In the genomic region with DNA sequence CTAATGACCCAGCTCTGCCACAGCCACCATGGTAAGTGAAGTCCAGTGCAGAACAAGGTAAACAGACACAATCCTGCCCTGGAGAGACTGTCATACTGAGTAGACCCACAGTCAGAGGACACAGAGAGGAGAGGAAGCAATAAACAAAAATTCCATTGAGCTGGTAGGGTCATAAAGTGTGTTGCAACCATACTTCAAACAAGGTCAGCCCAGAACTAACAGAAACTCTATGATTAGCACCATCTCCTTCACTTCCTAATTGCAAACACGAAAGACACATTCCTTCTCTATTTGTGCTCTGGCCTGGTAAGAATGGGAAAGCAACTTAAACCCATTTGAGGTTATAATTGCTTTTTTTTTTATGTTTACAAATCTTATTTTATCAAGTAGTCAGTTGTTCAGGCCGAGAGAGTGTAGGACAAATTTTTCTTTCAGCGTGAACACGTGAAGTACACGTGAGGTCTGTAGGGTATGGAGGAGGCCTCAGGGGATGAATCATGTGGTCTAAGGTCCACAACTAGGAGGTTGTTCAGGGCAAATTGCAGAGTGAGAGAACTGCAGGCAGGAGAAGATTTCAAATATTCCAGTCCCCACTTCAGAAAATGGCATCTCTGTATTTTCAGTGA, we compare ENCODE assay signal across 1 cellular context.
TF ChIP-seq lines count a peak whose summit lies in the region.

No MANE protein-coding gene starts in this region.

TF ChIP-seq in HepG2, 621 proteins besides CTCF, POLR2A, EP300 and RAD21 (continued from another document and continues in another):
- TF ChIP-seq, protein P1, sequence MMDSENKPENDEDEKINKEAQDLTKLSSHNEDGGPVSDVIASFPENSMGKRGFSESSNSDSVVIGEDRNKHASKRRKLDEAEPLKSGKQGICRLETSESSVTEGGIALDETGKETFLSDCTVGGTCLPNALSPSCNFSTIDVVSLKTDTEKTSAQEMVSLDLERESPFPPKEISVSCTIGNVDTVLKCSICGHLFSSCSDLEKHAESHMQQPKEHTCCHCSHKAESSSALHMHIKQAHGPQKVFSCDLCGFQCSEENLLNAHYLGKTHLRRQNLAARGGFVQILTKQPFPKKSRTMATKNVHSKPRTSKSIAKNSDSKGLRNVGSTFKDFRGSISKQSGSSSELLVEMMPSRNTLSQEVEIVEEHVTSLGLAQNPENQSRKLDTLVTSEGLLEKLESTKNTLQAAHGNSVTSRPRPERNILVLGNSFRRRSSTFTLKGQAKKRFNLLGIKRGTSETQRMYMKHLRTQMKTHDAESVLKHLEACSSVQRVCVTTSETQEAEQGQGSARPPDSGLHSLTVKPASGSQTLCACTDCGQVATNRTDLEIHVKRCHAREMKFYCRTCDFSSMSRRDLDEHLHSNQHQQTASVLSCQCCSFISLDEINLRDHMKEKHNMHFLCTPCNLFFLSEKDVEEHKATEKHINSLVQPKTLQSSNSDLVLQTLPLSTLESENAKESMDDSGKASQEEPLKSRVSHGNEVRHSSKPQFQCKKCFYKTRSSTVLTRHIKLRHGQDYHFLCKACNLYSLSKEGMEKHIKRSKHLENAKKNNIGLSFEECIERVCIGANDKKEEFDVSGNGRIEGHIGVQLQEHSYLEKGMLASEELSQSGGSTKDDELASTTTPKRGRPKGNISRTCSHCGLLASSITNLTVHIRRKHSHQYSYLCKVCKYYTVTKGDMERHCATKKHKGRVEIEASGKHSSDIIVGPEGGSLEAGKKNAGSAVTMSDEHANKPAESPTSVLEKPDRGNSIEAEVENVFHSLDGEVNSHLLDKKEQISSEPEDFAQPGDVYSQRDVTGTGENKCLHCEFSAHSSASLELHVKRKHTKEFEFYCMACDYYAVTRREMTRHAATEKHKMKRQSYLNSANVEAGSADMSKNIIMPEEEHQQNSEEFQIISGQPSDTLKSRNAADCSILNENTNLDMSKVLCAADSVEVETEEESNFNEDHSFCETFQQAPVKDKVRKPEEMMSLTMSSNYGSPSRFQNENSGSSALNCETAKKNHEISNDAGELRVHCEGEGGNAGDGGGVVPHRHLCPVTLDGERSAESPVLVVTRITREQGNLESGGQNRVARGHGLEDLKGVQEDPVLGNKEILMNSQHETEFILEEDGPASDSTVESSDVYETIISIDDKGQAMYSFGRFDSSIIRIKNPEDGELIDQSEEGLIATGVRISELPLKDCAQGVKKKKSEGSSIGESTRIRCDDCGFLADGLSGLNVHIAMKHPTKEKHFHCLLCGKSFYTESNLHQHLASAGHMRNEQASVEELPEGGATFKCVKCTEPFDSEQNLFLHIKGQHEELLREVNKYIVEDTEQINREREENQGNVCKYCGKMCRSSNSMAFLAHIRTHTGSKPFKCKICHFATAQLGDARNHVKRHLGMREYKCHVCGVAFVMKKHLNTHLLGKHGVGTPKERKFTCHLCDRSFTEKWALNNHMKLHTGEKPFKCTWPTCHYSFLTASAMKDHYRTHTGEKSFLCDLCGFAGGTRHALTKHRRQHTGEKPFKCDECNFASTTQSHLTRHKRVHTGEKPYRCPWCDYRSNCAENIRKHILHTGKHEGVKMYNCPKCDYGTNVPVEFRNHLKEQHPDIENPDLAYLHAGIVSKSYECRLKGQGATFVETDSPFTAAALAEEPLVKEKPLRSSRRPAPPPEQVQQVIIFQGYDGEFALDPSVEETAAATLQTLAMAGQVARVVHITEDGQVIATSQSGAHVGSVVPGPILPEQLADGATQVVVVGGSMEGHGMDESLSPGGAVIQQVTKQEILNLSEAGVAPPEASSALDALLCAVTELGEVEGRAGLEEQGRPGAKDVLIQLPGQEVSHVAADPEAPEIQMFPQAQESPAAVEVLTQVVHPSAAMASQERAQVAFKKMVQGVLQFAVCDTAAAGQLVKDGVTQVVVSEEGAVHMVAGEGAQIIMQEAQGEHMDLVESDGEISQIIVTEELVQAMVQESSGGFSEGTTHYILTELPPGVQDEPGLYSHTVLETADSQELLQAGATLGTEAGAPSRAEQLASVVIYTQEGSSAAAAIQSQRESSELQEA (CRISPR knock-in tag; IDR thresholded peaks at IDR 0.05; ENCODE audit: not compliant biosample characterization), result no peak
- TF ChIP-seq TAF15 (IDR thresholded peaks at IDR 0.05; ENCODE audit: low read depth, low read length, poor library complexity, severe bottlenecking) (no peak), GTF3A (CRISPR knock-in tag; conservative IDR thresholded peaks at IDR 0.05) (0 out of 2 replicates have a peak, but pooled peaks have one; percentile 48), EZH2 (conservative IDR thresholded peaks at IDR 0.05; ENCODE audit: low read depth, low read length) (no peak), NRL (CRISPR knock-in tag; IDR thresholded peaks at IDR 0.05; ENCODE audit: borderline replicate concordance) (no peak), ZNF44 (CRISPR knock-in tag; IDR thresholded peaks at IDR 0.05) (peak; percentile 90; the same call in 1 of the 2 replicates), ZNF83 (CRISPR knock-in tag; IDR thresholded peaks at IDR 0.05; ENCODE audit: borderline replicate concordance) (no peak), NFKBIZ (CRISPR knock-in tag; IDR thresholded peaks at IDR 0.05) (peak; percentile 96), SP5 (CRISPR knock-in tag; IDR thresholded peaks at IDR 0.05; ENCODE audit: borderline replicate concordance, low read depth) (peak; percentile 84), REPIN1 (CRISPR knock-in tag; IDR thresholded peaks at IDR 0.05; ENCODE audit: borderline replicate concordance, low read depth) (peak; percentile 83; the same call in 1 of the 2 replicates), KLF13 (CRISPR knock-in tag; IDR thresholded peaks at IDR 0.05) (no peak), ZNF232 (CRISPR knock-in tag; IDR thresholded peaks at IDR 0.05; ENCODE audit: borderline replicate concordance) (peak; percentile 83; the same call in 1 of the 2 replicates)
- TF ChIP-seq, protein P2, sequence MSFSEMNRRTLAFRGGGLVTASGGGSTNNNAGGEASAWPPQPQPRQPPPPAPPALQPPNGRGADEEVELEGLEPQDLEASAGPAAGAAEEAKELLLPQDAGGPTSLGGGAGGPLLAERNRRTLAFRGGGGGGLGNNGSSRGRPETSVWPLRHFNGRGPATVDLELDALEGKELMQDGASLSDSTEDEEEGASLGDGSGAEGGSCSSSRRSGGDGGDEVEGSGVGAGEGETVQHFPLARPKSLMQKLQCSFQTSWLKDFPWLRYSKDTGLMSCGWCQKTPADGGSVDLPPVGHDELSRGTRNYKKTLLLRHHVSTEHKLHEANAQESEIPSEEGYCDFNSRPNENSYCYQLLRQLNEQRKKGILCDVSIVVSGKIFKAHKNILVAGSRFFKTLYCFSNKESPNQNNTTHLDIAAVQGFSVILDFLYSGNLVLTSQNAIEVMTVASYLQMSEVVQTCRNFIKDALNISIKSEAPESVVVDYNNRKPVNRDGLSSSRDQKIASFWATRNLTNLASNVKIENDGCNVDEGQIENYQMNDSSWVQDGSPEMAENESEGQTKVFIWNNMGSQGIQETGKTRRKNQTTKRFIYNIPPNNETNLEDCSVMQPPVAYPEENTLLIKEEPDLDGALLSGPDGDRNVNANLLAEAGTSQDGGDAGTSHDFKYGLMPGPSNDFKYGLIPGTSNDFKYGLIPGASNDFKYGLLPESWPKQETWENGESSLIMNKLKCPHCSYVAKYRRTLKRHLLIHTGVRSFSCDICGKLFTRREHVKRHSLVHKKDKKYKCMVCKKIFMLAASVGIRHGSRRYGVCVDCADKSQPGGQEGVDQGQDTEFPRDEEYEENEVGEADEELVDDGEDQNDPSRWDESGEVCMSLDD (CRISPR knock-in tag; IDR thresholded peaks at IDR 0.05; ENCODE audit: borderline replicate concordance), result no peak
- TF ChIP-seq, protein P3, sequence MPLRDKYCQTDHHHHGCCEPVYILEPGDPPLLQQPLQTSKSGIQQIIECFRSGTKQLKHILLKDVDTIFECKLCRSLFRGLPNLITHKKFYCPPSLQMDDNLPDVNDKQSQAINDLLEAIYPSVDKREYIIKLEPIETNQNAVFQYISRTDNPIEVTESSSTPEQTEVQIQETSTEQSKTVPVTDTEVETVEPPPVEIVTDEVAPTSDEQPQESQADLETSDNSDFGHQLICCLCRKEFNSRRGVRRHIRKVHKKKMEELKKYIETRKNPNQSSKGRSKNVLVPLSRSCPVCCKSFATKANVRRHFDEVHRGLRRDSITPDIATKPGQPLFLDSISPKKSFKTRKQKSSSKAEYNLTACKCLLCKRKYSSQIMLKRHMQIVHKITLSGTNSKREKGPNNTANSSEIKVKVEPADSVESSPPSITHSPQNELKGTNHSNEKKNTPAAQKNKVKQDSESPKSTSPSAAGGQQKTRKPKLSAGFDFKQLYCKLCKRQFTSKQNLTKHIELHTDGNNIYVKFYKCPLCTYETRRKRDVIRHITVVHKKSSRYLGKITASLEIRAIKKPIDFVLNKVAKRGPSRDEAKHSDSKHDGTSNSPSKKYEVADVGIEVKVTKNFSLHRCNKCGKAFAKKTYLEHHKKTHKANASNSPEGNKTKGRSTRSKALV (CRISPR knock-in tag; IDR thresholded peaks at IDR 0.05), result peak; percentile 89
- TF ChIP-seq, protein P4, sequence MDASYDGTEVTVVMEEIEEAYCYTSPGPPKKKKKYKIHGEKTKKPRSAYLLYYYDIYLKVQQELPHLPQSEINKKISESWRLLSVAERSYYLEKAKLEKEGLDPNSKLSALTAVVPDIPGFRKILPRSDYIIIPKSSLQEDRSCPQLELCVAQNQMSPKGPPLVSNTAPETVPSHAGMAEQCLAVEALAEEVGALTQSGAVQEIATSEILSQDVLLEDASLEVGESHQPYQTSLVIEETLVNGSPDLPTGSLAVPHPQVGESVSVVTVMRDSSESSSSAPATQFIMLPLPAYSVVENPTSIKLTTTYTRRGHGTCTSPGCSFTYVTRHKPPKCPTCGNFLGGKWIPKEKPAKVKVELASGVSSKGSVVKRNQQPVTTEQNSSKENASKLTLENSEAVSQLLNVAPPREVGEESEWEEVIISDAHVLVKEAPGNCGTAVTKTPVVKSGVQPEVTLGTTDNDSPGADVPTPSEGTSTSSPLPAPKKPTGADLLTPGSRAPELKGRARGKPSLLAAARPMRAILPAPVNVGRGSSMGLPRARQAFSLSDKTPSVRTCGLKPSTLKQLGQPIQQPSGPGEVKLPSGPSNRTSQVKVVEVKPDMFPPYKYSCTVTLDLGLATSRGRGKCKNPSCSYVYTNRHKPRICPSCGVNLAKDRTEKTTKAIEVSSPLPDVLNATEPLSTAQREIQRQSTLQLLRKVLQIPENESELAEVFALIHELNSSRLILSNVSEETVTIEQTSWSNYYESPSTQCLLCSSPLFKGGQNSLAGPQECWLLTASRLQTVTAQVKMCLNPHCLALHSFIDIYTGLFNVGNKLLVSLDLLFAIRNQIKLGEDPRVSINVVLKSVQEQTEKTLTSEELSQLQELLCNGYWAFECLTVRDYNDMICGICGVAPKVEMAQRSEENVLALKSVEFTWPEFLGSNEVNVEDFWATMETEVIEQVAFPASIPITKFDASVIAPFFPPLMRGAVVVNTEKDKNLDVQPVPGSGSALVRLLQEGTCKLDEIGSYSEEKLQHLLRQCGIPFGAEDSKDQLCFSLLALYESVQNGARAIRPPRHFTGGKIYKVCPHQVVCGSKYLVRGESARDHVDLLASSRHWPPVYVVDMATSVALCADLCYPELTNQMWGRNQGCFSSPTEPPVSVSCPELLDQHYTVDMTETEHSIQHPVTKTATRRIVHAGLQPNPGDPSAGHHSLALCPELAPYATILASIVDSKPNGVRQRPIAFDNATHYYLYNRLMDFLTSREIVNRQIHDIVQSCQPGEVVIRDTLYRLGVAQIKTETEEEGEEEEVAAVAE (CRISPR knock-in tag; IDR thresholded peaks at IDR 0.05; ENCODE audit: borderline replicate concordance), result peak; percentile 88
- TF ChIP-seq, protein P5, sequence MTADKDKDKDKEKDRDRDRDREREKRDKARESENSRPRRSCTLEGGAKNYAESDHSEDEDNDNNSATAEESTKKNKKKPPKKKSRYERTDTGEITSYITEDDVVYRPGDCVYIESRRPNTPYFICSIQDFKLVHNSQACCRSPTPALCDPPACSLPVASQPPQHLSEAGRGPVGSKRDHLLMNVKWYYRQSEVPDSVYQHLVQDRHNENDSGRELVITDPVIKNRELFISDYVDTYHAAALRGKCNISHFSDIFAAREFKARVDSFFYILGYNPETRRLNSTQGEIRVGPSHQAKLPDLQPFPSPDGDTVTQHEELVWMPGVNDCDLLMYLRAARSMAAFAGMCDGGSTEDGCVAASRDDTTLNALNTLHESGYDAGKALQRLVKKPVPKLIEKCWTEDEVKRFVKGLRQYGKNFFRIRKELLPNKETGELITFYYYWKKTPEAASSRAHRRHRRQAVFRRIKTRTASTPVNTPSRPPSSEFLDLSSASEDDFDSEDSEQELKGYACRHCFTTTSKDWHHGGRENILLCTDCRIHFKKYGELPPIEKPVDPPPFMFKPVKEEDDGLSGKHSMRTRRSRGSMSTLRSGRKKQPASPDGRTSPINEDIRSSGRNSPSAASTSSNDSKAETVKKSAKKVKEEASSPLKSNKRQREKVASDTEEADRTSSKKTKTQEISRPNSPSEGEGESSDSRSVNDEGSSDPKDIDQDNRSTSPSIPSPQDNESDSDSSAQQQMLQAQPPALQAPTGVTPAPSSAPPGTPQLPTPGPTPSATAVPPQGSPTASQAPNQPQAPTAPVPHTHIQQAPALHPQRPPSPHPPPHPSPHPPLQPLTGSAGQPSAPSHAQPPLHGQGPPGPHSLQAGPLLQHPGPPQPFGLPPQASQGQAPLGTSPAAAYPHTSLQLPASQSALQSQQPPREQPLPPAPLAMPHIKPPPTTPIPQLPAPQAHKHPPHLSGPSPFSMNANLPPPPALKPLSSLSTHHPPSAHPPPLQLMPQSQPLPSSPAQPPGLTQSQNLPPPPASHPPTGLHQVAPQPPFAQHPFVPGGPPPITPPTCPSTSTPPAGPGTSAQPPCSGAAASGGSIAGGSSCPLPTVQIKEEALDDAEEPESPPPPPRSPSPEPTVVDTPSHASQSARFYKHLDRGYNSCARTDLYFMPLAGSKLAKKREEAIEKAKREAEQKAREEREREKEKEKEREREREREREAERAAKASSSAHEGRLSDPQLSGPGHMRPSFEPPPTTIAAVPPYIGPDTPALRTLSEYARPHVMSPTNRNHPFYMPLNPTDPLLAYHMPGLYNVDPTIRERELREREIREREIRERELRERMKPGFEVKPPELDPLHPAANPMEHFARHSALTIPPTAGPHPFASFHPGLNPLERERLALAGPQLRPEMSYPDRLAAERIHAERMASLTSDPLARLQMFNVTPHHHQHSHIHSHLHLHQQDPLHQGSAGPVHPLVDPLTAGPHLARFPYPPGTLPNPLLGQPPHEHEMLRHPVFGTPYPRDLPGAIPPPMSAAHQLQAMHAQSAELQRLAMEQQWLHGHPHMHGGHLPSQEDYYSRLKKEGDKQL (CRISPR knock-in tag; IDR thresholded peaks at IDR 0.05; ENCODE audit: low read depth), result peak; percentile 83
- TF ChIP-seq, protein P6, sequence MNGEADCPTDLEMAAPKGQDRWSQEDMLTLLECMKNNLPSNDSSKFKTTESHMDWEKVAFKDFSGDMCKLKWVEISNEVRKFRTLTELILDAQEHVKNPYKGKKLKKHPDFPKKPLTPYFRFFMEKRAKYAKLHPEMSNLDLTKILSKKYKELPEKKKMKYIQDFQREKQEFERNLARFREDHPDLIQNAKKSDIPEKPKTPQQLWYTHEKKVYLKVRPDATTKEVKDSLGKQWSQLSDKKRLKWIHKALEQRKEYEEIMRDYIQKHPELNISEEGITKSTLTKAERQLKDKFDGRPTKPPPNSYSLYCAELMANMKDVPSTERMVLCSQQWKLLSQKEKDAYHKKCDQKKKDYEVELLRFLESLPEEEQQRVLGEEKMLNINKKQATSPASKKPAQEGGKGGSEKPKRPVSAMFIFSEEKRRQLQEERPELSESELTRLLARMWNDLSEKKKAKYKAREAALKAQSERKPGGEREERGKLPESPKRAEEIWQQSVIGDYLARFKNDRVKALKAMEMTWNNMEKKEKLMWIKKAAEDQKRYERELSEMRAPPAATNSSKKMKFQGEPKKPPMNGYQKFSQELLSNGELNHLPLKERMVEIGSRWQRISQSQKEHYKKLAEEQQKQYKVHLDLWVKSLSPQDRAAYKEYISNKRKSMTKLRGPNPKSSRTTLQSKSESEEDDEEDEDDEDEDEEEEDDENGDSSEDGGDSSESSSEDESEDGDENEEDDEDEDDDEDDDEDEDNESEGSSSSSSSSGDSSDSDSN (CRISPR knock-in tag; IDR thresholded peaks at IDR 0.05), result peak; percentile 46
